In genomic region chr9:127050152-127050551, GRCh38 we compare ENCODE assay signal across 19 cellular contexts.
"Had no signal": no experiment of that assay in that cellular context is flagged by ENCODE, and none has a peak within 500 bp of the region (broad histone marks: within the 10 kb centered on the region; RNA-seq: fewer than 3 reads in every experiment).

No MANE protein-coding gene starts in this region.

- H3K9me3 ChIP-seq: esophagus squamous epithelium, heart right ventricle, neutrophil had no signal

- H3K4me1 ChIP-seq: foreskin keratinocyte had no signal

- ATAC-seq: activated CD8-positive, alpha-beta T cell treated with anti-CD3 and anti-CD28 coated beads for 36 hours; activated T-cell treated with anti-CD3 and anti-CD28 coated beads, Interleukin-2, amount 50 U/mL, for 72 hours; foreskin keratinocyte; heart right ventricle; left ventricle myocardium superior; right cardiac atrium; stimulated activated memory B cell treated with anti-CD40 and anti-IgM and Interleukin-4, amounts not matched to agents 10 μg/mL and 1 μg/mL and 100 μg/mL, for 72 hours had no signal

- H3K36me3 Mint-ChIP-seq: activated naive CD8-positive, alpha-beta T cell treated with anti-CD3 and anti-CD28 coated beads, Interleukin-2, amount 10 ng/mL, durations not matched to agents 7 days and 5 days; mesothelial cell of epicardium had no signal

- H3K27ac ChIP-seq: foreskin keratinocyte, neutrophil had no signal

- H3K27me3 ChIP-seq: dorsolateral prefrontal cortex, esophagus squamous epithelium, foreskin keratinocyte, heart right ventricle, neutrophil had no signal

- H3K4me2 ChIP-seq: smooth muscle cell had no signal

- DNase-seq: activated CD4-positive, CD25-positive, alpha-beta regulatory T cell treated with anti-CD3 and anti-CD28 coated beads, Interleukin-2, amount 50 U/mL, for 72 hours; activated CD8-positive, alpha-beta memory T cell treated with anti-CD3 and anti-CD28 coated beads, Interleukin-2, amount 50 U/mL, for 4 hours; activated CD8-positive, alpha-beta T cell treated with anti-CD3 and anti-CD28 coated beads for 36 hours; activated naive CD8-positive, alpha-beta T cell treated with anti-CD3 and anti-CD28 coated beads, Interleukin-2, amount 10 ng/mL, durations not matched to agents 7 days and 5 days; activated T-cell treated with anti-CD3 and anti-CD28 coated beads, Interleukin-2, amount 50 U/mL, for 72 hours; anterior cingulate cortex; esophagus squamous epithelium; foreskin keratinocyte; heart right ventricle; kidney; left ventricle myocardium superior; trophoblast cell had no signal

- H3K4me3 ChIP-seq: dorsolateral prefrontal cortex, esophagus squamous epithelium, heart right ventricle, smooth muscle cell had no signal

- H3K27ac Mint-ChIP-seq: activated CD8-positive, alpha-beta T cell treated with anti-CD3 and anti-CD28 coated beads for 36 hours; activated T-cell treated with anti-CD3 and anti-CD28 coated beads, Interleukin-2, amount 50 U/mL, for 72 hours; mesothelial cell of epicardium; progenitor cell of endocrine pancreas; stimulated activated memory B cell treated with anti-CD40 and anti-IgM and Interleukin-4, amounts not matched to agents 10 μg/mL and 1 μg/mL and 100 μg/mL, for 72 hours had no signal

- H3K4me3 Mint-ChIP-seq: activated CD8-positive, alpha-beta T cell treated with anti-CD3 and anti-CD28 coated beads for 36 hours; activated naive CD8-positive, alpha-beta T cell treated with anti-CD3 and anti-CD28 coated beads, Interleukin-2, amount 10 ng/mL, durations not matched to agents 7 days and 5 days; activated T-cell treated with anti-CD3 and anti-CD28 coated beads, Interleukin-2, amount 50 U/mL, for 72 hours; mesothelial cell of epicardium; stimulated activated memory B cell treated with anti-CD40 and anti-IgM and Interleukin-4, amounts not matched to agents 10 μg/mL and 1 μg/mL and 100 μg/mL, for 72 hours had no signal

- H3K36me3 ChIP-seq: esophagus squamous epithelium, heart right ventricle had no signal

- H3K27me3 Mint-ChIP-seq: progenitor cell of endocrine pancreas; stimulated activated memory B cell treated with anti-CD40 and anti-IgM and Interleukin-4, amounts not matched to agents 10 μg/mL and 1 μg/mL and 100 μg/mL, for 72 hours had no signal

- H3K9me3 Mint-ChIP-seq: activated CD8-positive, alpha-beta T cell treated with anti-CD3 and anti-CD28 coated beads for 36 hours; activated naive CD8-positive, alpha-beta T cell treated with anti-CD3 and anti-CD28 coated beads, Interleukin-2, amount 10 ng/mL, durations not matched to agents 7 days and 5 days; activated T-cell treated with anti-CD3 and anti-CD28 coated beads, Interleukin-2, amount 50 U/mL, for 72 hours; mesothelial cell of epicardium; stimulated activated memory B cell treated with anti-CD40 and anti-IgM and Interleukin-4, amounts not matched to agents 10 μg/mL and 1 μg/mL and 100 μg/mL, for 72 hours had no signal
